ENCODE assay signal across 14 cellular contexts in the genomic region with DNA sequence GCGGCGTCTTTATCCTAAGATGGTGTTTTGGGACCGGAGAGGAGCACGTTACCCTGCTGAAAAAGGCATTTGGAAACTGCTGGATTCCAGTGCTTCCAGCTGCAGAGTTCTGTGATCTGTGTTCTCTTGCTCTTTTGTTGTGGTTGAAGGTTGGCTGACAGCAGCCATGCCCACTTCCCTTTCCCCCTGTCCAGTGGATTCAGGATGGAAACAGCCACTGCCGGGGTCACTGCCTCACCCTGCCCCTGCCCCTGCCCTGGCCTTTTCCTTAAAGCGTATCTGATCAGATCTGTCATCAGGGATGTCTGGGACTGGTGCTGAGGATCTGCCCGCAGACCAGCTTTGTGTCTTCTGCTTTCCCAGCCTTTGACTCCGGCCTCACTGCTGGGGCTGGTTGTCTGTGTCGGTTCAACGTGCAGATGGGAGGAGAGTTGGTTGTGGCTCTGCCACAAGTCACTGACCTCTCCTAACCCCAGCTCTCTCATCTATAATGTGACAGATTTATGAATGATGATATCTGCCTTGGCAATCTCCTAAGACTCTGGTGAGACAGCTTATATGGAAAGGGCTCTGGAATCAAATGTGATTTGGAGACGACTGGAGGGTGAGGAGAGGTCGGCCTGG.
DNase-seq lines count a peak whose midpoint lies in the region; ATAC-seq and TF ChIP-seq lines count a peak whose summit lies in the region.
"Had no signal": no experiment of that assay in that cellular context is flagged by ENCODE, and none has a peak within 500 bp of the region (broad histone marks: within the 10 kb centered on the region; RNA-seq: fewer than 3 reads in every experiment).

No MANE protein-coding gene starts in this region.

- H3K4me1 Mint-ChIP-seq in activated naive CD8-positive, alpha-beta T cell treated with anti-CD3 and anti-CD28 coated beads, Interleukin-2, amount 50 U/mL, for 24 hours = peaks cover 7% of the 10 kb centered on the region

- no peaks in the 10 kb centered on the region for H3K79me2 ChIP-seq in parathyroid adenoma

- TF ChIP-seq CTCF in parathyroid adenoma (IDR thresholded peaks at IDR 0.05) = no peak

- H3K4me1 ChIP-seq in parathyroid adenoma = peaks cover 29% of the 10 kb centered on the region

- H3K9ac ChIP-seq in parathyroid adenoma = no peak overlapping the region

- no peak overlapping the region for H3K4me2 ChIP-seq in parathyroid adenoma (ENCODE audit: low read length)

- DNase-seq in GF-D8 (lab: John Stamatoyannopoulos, UW) (peak; percentile 64), MV-4-11 (lab: John Stamatoyannopoulos, UW) (peak; percentile 93), NCI-H345 treated with DMSO at 0.1 percent for 48 hours (lab: John Stamatoyannopoulos, UW; ENCODE audit: unreplicated experiment) (no peak), posterior vena cava (ENCODE audit: low spot score) (no peak)
- DNase-seq in activated naive CD8-positive, alpha-beta T cell treated with anti-CD3 and anti-CD28 coated beads, Interleukin-2, amount 50 U/mL, for 24 hours = no peak
- DNase-seq: naive thymus-derived CD4-positive, alpha-beta T cell; NCI-H146; Right ventricle myocardium superior; tibial artery had no signal

- H3K9me3 Mint-ChIP-seq in activated naive CD8-positive, alpha-beta T cell treated with anti-CD3 and anti-CD28 coated beads, Interleukin-2, amount 50 U/mL, for 24 hours = peaks cover 7% of the 10 kb centered on the region

- H3K36me3 Mint-ChIP-seq in activated naive CD8-positive, alpha-beta T cell treated with anti-CD3 and anti-CD28 coated beads, Interleukin-2, amount 50 U/mL, for 24 hours (ENCODE audit: low read depth) = peaks cover 71% of the 10 kb centered on the region

- no peaks in the 10 kb centered on the region for H3K27me3 ChIP-seq in parathyroid adenoma (ENCODE audit: control insufficient read depth, insufficient read depth, low read length)
- H3K27me3 ChIP-seq: gastroesophageal sphincter, tibial artery had no signal

- H3K36me3 ChIP-seq in parathyroid adenoma (ENCODE audit: control insufficient read depth, insufficient read depth, low read length) = no peaks in the 10 kb centered on the region

- peak overlapping the region; percentile 9 for H3K27ac Mint-ChIP-seq in activated naive CD8-positive, alpha-beta T cell treated with anti-CD3 and anti-CD28 coated beads, Interleukin-2, amount 50 U/mL, for 24 hours

- intact Hi-C loops in posterior vena cava (cut with DNase I) = no loop called here

- H3K27me3 Mint-ChIP-seq in activated naive CD8-positive, alpha-beta T cell treated with anti-CD3 and anti-CD28 coated beads, Interleukin-2, amount 50 U/mL, for 24 hours = no peaks in the 10 kb centered on the region
- H3K27me3 Mint-ChIP-seq: naive thymus-derived CD4-positive, alpha-beta T cell had no signal

- no peak overlapping the region for H3K4me3 ChIP-seq in parathyroid adenoma (ENCODE audit: low read depth, low read length)
- H3K4me3 ChIP-seq: gastroesophageal sphincter, skin epidermis, tibial artery had no signal

- peak overlapping the region; percentile 7 for H2AFZ ChIP-seq in parathyroid adenoma

- H3K9me3 ChIP-seq in parathyroid adenoma (ENCODE audit: control insufficient read depth, low read length) = no peaks in the 10 kb centered on the region
- H3K9me3 ChIP-seq: gastroesophageal sphincter, tibial artery had no signal

- H3K4me3 Mint-ChIP-seq in activated naive CD8-positive, alpha-beta T cell treated with anti-CD3 and anti-CD28 coated beads, Interleukin-2, amount 50 U/mL, for 24 hours = no peak overlapping the region

- peak overlapping the region; percentile 33 for H3K27ac ChIP-seq in parathyroid adenoma
- H3K27ac ChIP-seq: tibial artery had no signal

- no peak for ATAC-seq in activated naive CD8-positive, alpha-beta T cell treated with anti-CD3 and anti-CD28 coated beads, Interleukin-2, amount 50 U/mL, for 24 hours
- ATAC-seq in HG02763 (IDR thresholded peaks at IDR 0.05; ENCODE audit: unreplicated experiment) (no peak), GM21717 (IDR thresholded peaks at IDR 0.05; ENCODE audit: unreplicated experiment) (no peak)
- ATAC-seq: gastroesophageal sphincter; naive thymus-derived CD4-positive, alpha-beta T cell had no signal

Comparison
In these comparisons a context has a peak if more than half of its experiments do, and no peak if none do; other contexts are left out.
1. DNase-seq: peak in GF-D8 (single experiment) and MV-4-11 (single experiment); none in activated naive CD8-positive, alpha-beta T cell treated with anti-CD3 and anti-CD28 coated beads, Interleukin-2, amount 50 U/mL, for 24 hours (single experiment), NCI-H345 treated with DMSO at 0.1 percent for 48 hours (single experiment) and posterior vena cava (single experiment).